Comparison of ENCODE assay signal across 25 cellular contexts in genomic region chr7:2586326-2587020, GRCh38.
"Had no signal": no experiment of that assay in that cellular context is flagged by ENCODE, and none has a peak within 500 bp of the region (broad histone marks: within the 10 kb centered on the region; RNA-seq: fewer than 3 reads in every experiment).

No MANE protein-coding gene starts in this region.

- H3K4me3 Mint-ChIP-seq: activated CD4-positive, alpha-beta T cell treated with anti-CD3 and anti-CD28 coated beads for 36 hours; activated naive CD4-positive, alpha-beta T cell treated with anti-CD3 and anti-CD28 coated beads, Interleukin-2, amount 10 ng/mL, durations not matched to agents 7 days and 5 days; activated naive CD8-positive, alpha-beta T cell treated with anti-CD3 and anti-CD28 coated beads, Interleukin-2, amount 10 ng/mL, durations not matched to agents 7 days and 5 days; activated T-helper 1 cell treated with anti-CD3 and anti-CD28 coated beads, Interleukin-12 subunit alpha, Interleukin-12 subunit beta, Interleukin-2, Interleukin-4 antibody, amounts not matched to agents 30 ng/mL and 10 ng/mL and 1 ng/mL, durations not matched to agents 14 hours and 24 hours and 36 hours; brain; stimulated activated naive CD8-positive, alpha-beta T cell treated with anti-CD3 and anti-CD28 coated beads, Interleukin-15, amount 100 ng/mL, for 72 hours; T-helper 2 cell treated with Interferon-gamma antibody and Interleukin-4, amounts not matched to agents 5 μg/mL and 100 μg/mL, for 36 hours; type B pancreatic cell had no signal

- H3K9me3 Mint-ChIP-seq: activated naive CD4-positive, alpha-beta T cell treated with anti-CD3 and anti-CD28 coated beads, Interleukin-2, amount 10 ng/mL, durations not matched to agents 7 days and 5 days; activated naive CD8-positive, alpha-beta T cell treated with anti-CD3 and anti-CD28 coated beads, Interleukin-2, amount 10 ng/mL, durations not matched to agents 7 days and 5 days; activated T-helper 1 cell treated with anti-CD3 and anti-CD28 coated beads, Interleukin-12 subunit alpha, Interleukin-12 subunit beta, Interleukin-2, Interleukin-4 antibody, amounts not matched to agents 30 ng/mL and 10 ng/mL and 1 ng/mL, durations not matched to agents 14 hours and 24 hours and 36 hours; brain; nephron; stimulated activated naive CD8-positive, alpha-beta T cell treated with anti-CD3 and anti-CD28 coated beads, Interleukin-15, amount 100 ng/mL, for 72 hours; T-helper 2 cell treated with Interferon-gamma antibody and Interleukin-4, amounts not matched to agents 5 μg/mL and 100 μg/mL, for 36 hours; type B pancreatic cell had no signal

- H3K27ac Mint-ChIP-seq: activated CD4-positive, alpha-beta T cell treated with anti-CD3 and anti-CD28 coated beads for 36 hours; activated naive CD4-positive, alpha-beta T cell treated with anti-CD3 and anti-CD28 coated beads, Interleukin-2, amount 10 ng/mL, durations not matched to agents 7 days and 5 days; activated naive CD8-positive, alpha-beta T cell treated with anti-CD3 and anti-CD28 coated beads, Interleukin-2, amount 10 ng/mL, durations not matched to agents 7 days and 5 days; activated T-helper 1 cell treated with anti-CD3 and anti-CD28 coated beads, Interleukin-12 subunit alpha, Interleukin-12 subunit beta, Interleukin-2, Interleukin-4 antibody, amounts not matched to agents 30 ng/mL and 10 ng/mL and 1 ng/mL, durations not matched to agents 14 hours and 24 hours and 36 hours; brain; T-helper 2 cell treated with Interferon-gamma antibody and Interleukin-4, amounts not matched to agents 5 μg/mL and 100 μg/mL, for 36 hours; type B pancreatic cell had no signal

- H3K27me3 Mint-ChIP-seq: activated CD4-positive, alpha-beta T cell treated with anti-CD3 and anti-CD28 coated beads for 36 hours; activated naive CD4-positive, alpha-beta T cell treated with anti-CD3 and anti-CD28 coated beads, Interleukin-2, amount 10 ng/mL, durations not matched to agents 7 days and 5 days; activated naive CD8-positive, alpha-beta T cell treated with anti-CD3 and anti-CD28 coated beads, Interleukin-2, amount 10 ng/mL, durations not matched to agents 7 days and 5 days; brain; stimulated activated naive CD8-positive, alpha-beta T cell treated with anti-CD3 and anti-CD28 coated beads, Interleukin-15, amount 100 ng/mL, for 72 hours; type B pancreatic cell had no signal

- ATAC-seq: activated CD4-positive, alpha-beta T cell treated with anti-CD3 and anti-CD28 coated beads for 36 hours; gastrocnemius medialis; pancreas; sciatic nerve; stimulated activated naive CD8-positive, alpha-beta T cell treated with anti-CD3 and anti-CD28 coated beads, Interleukin-15, amount 100 ng/mL, for 72 hours had no signal

- DNase-seq: activated CD4-positive, alpha-beta T cell treated with anti-CD3 and anti-CD28 coated beads for 36 hours; activated CD4-positive, CD25-positive, alpha-beta regulatory T cell; activated CD8-positive, alpha-beta memory T cell treated with anti-CD3 and anti-CD28 coated beads for 24 hours; activated effector memory CD4-positive, alpha-beta T cell treated with anti-CD3 and anti-CD28 coated beads, Interleukin-2, amount 50 U/mL, for 16 hours; activated naive CD4-positive, alpha-beta T cell treated with anti-CD3 and anti-CD28 coated beads, Interleukin-2, amount 10 ng/mL, durations not matched to agents 7 days and 5 days; activated naive CD8-positive, alpha-beta T cell treated with anti-CD3 and anti-CD28 coated beads, Interleukin-2, amount 10 ng/mL, durations not matched to agents 7 days and 5 days; dorsolateral prefrontal cortex; effector memory CD4-positive, alpha-beta T cell; gastrocnemius medialis; islet precursor cell; left ventricle myocardium inferior; mesendoderm; nucleus accumbens; pancreas; retina; stimulated activated CD4-positive, alpha-beta T cell treated with anti-CD3 and anti-CD28 coated beads, Interleukin-12 subunit alpha, Interleukin-12 subunit beta, amount 100 ng/mL, for 4 hours; stimulated activated CD4-positive, alpha-beta T cell treated with anti-CD3 and anti-CD28 coated beads, Interleukin-4, amount 100 ng/mL, for 1 hour; stimulated activated naive CD8-positive, alpha-beta T cell treated with anti-CD3 and anti-CD28 coated beads, Interleukin-15, amount 100 ng/mL, for 72 hours; substantia nigra had no signal

- FAIRE-seq: pancreas had no signal

- H3K4me1 Mint-ChIP-seq: activated CD4-positive, alpha-beta T cell treated with anti-CD3 and anti-CD28 coated beads for 36 hours; activated naive CD4-positive, alpha-beta T cell treated with anti-CD3 and anti-CD28 coated beads, Interleukin-2, amount 10 ng/mL, durations not matched to agents 7 days and 5 days; activated naive CD8-positive, alpha-beta T cell treated with anti-CD3 and anti-CD28 coated beads, Interleukin-2, amount 10 ng/mL, durations not matched to agents 7 days and 5 days; brain; nephron; stimulated activated naive CD8-positive, alpha-beta T cell treated with anti-CD3 and anti-CD28 coated beads, Interleukin-15, amount 100 ng/mL, for 72 hours had no signal
